ENCODE assay signal across 1 cellular context in genomic region chr4:38179690-38180299, GRCh38.
TF ChIP-seq lines count a peak whose summit lies in the region.

No MANE protein-coding gene starts in this region.

TF ChIP-seq in HepG2, 621 proteins besides CTCF, POLR2A, EP300 and RAD21 (continued from another document and continues in another):
- TF ChIP-seq, protein P1, sequence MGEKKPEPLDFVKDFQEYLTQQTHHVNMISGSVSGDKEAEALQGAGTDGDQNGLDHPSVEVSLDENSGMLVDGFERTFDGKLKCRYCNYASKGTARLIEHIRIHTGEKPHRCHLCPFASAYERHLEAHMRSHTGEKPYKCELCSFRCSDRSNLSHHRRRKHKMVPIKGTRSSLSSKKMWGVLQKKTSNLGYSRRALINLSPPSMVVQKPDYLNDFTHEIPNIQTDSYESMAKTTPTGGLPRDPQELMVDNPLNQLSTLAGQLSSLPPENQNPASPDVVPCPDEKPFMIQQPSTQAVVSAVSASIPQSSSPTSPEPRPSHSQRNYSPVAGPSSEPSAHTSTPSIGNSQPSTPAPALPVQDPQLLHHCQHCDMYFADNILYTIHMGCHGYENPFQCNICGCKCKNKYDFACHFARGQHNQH (CRISPR knock-in tag; IDR thresholded peaks at IDR 0.05), result 0 out of 2 replicates have a peak, but pooled peaks have one; percentile 29
- TF ChIP-seq ZGPAT (CRISPR knock-in tag; IDR thresholded peaks at IDR 0.05) (peak; percentile 53; the same call in 1 of the 2 replicates), HMGXB3 (CRISPR knock-in tag; IDR thresholded peaks at IDR 0.05; ENCODE audit: borderline replicate concordance) (no peak), HDAC2 (CRISPR knock-in tag; IDR thresholded peaks at IDR 0.05) (peak; percentile 9; the same call in 1 of the 2 replicates), MAFK (conservative IDR thresholded peaks at IDR 0.05 in 1 of 2, IDR thresholded peaks at IDR 0.05 in 1 of 2; ENCODE audit: low read length in 2 of 2) (0 out of 4 replicates have a peak, but pooled peaks of 1 of the 2 experiments have one; percentile 32), NFE2L1 (CRISPR knock-in tag; IDR thresholded peaks at IDR 0.05; ENCODE audit: borderline replicate concordance) (no peak), ZNF850 (CRISPR knock-in tag; conservative IDR thresholded peaks at IDR 0.05) (peak; percentile 100), PITX1 (CRISPR knock-in tag; IDR thresholded peaks at IDR 0.05) (no peak), SP5 (CRISPR knock-in tag; IDR thresholded peaks at IDR 0.05; ENCODE audit: borderline replicate concordance, low read depth) (no peak), PRDM4 (CRISPR knock-in tag; IDR thresholded peaks at IDR 0.05; ENCODE audit: borderline replicate concordance) (no peak), KLF12 (CRISPR knock-in tag; IDR thresholded peaks at IDR 0.05; ENCODE audit: borderline replicate concordance) (0 out of 2 replicates have a peak, but pooled peaks have one; percentile 16), ZUFSP (CRISPR knock-in tag; IDR thresholded peaks at IDR 0.05; ENCODE audit: borderline replicate concordance) (no peak), FOXA3 (CRISPR knock-in tag; IDR thresholded peaks at IDR 0.05) (0 out of 2 replicates have a peak, but pooled peaks have one; percentile 12), SMARCE1 (IDR thresholded peaks at IDR 0.05; ENCODE audit: borderline replicate concordance) (no peak), ZFP1 (CRISPR knock-in tag; IDR thresholded peaks at IDR 0.05) (no peak), HCFC1 (IDR thresholded peaks at IDR 0.05; ENCODE audit: low read depth, low read length) (no peak), ZNF672 (CRISPR knock-in tag; IDR thresholded peaks at IDR 0.05) (no peak), TBL1XR1 (IDR thresholded peaks at IDR 0.05; ENCODE audit: borderline replicate concordance, low read length, partially characterized antibody) (peak; percentile 42), IRF2 (CRISPR knock-in tag; IDR thresholded peaks at IDR 0.05) (no peak), ZNF558 (CRISPR knock-in tag; IDR thresholded peaks at IDR 0.05; ENCODE audit: borderline replicate concordance) (no peak), ZNF784 (CRISPR knock-in tag; IDR thresholded peaks at IDR 0.05; ENCODE audit: borderline replicate concordance) (0 out of 2 replicates have a peak, but pooled peaks have one; percentile 27)
- TF ChIP-seq, protein P2, sequence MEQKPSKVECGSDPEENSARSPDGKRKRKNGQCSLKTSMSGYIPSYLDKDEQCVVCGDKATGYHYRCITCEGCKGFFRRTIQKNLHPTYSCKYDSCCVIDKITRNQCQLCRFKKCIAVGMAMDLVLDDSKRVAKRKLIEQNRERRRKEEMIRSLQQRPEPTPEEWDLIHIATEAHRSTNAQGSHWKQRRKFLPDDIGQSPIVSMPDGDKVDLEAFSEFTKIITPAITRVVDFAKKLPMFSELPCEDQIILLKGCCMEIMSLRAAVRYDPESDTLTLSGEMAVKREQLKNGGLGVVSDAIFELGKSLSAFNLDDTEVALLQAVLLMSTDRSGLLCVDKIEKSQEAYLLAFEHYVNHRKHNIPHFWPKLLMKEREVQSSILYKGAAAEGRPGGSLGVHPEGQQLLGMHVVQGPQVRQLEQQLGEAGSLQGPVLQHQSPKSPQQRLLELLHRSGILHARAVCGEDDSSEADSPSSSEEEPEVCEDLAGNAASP (CRISPR knock-in tag; IDR thresholded peaks at IDR 0.05; ENCODE audit: borderline replicate concordance), result no peak
- TF ChIP-seq, protein P3, sequence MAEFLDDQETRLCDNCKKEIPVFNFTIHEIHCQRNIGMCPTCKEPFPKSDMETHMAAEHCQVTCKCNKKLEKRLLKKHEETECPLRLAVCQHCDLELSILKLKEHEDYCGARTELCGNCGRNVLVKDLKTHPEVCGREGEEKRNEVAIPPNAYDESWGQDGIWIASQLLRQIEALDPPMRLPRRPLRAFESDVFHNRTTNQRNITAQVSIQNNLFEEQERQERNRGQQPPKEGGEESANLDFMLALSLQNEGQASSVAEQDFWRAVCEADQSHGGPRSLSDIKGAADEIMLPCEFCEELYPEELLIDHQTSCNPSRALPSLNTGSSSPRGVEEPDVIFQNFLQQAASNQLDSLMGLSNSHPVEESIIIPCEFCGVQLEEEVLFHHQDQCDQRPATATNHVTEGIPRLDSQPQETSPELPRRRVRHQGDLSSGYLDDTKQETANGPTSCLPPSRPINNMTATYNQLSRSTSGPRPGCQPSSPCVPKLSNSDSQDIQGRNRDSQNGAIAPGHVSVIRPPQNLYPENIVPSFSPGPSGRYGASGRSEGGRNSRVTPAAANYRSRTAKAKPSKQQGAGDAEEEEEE (CRISPR knock-in tag; IDR thresholded peaks at IDR 0.05; ENCODE audit: borderline replicate concordance), result no peak
- TF ChIP-seq, protein P4, sequence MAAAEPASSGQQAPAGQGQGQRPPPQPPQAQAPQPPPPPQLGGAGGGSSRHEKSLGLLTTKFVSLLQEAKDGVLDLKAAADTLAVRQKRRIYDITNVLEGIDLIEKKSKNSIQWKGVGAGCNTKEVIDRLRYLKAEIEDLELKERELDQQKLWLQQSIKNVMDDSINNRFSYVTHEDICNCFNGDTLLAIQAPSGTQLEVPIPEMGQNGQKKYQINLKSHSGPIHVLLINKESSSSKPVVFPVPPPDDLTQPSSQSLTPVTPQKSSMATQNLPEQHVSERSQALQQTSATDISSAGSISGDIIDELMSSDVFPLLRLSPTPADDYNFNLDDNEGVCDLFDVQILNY (CRISPR knock-in tag; conservative IDR thresholded peaks at IDR 0.05), result no peak
- TF ChIP-seq, protein P5, sequence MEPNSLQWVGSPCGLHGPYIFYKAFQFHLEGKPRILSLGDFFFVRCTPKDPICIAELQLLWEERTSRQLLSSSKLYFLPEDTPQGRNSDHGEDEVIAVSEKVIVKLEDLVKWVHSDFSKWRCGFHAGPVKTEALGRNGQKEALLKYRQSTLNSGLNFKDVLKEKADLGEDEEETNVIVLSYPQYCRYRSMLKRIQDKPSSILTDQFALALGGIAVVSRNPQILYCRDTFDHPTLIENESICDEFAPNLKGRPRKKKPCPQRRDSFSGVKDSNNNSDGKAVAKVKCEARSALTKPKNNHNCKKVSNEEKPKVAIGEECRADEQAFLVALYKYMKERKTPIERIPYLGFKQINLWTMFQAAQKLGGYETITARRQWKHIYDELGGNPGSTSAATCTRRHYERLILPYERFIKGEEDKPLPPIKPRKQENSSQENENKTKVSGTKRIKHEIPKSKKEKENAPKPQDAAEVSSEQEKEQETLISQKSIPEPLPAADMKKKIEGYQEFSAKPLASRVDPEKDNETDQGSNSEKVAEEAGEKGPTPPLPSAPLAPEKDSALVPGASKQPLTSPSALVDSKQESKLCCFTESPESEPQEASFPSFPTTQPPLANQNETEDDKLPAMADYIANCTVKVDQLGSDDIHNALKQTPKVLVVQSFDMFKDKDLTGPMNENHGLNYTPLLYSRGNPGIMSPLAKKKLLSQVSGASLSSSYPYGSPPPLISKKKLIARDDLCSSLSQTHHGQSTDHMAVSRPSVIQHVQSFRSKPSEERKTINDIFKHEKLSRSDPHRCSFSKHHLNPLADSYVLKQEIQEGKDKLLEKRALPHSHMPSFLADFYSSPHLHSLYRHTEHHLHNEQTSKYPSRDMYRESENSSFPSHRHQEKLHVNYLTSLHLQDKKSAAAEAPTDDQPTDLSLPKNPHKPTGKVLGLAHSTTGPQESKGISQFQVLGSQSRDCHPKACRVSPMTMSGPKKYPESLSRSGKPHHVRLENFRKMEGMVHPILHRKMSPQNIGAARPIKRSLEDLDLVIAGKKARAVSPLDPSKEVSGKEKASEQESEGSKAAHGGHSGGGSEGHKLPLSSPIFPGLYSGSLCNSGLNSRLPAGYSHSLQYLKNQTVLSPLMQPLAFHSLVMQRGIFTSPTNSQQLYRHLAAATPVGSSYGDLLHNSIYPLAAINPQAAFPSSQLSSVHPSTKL (CRISPR knock-in tag; IDR thresholded peaks at IDR 0.05), result no peak
- TF ChIP-seq, protein P6, sequence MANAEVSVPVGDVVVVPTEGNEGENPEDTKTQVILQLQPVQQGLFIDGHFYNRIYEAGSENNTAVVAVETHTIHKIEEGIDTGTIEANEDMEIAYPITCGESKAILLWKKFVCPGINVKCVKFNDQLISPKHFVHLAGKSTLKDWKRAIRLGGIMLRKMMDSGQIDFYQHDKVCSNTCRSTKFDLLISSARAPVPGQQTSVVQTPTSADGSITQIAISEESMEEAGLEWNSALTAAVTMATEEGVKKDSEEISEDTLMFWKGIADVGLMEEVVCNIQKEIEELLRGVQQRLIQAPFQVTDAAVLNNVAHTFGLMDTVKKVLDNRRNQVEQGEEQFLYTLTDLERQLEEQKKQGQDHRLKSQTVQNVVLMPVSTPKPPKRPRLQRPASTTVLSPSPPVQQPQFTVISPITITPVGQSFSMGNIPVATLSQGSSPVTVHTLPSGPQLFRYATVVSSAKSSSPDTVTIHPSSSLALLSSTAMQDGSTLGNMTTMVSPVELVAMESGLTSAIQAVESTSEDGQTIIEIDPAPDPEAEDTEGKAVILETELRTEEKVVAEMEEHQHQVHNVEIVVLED (CRISPR knock-in tag; IDR thresholded peaks at IDR 0.05; ENCODE audit: borderline replicate concordance), result no peak
